In genomic region chr22:41469218-41469851, GRCh38 we compare ENCODE assay signal across 1 cellular context.
TF ChIP-seq lines count a peak whose summit lies in the region.

No MANE protein-coding gene starts in this region.

TF ChIP-seq in HepG2, 621 proteins besides CTCF, POLR2A, EP300 and RAD21 (continued from another document and continues in another):
- no peak for TF ChIP-seq ZNF703 (CRISPR knock-in tag; IDR thresholded peaks at IDR 0.05; ENCODE audit: borderline replicate concordance)
- TF ChIP-seq ZNF674 (CRISPR knock-in tag; IDR thresholded peaks at IDR 0.05; ENCODE audit: low read depth), result 0 out of 2 replicates have a peak, but pooled peaks have one; percentile 48
- TF ChIP-seq ZNF567 (CRISPR knock-in tag; IDR thresholded peaks at IDR 0.05; ENCODE audit: borderline replicate concordance), result no peak
- TF ChIP-seq, protein P1, sequence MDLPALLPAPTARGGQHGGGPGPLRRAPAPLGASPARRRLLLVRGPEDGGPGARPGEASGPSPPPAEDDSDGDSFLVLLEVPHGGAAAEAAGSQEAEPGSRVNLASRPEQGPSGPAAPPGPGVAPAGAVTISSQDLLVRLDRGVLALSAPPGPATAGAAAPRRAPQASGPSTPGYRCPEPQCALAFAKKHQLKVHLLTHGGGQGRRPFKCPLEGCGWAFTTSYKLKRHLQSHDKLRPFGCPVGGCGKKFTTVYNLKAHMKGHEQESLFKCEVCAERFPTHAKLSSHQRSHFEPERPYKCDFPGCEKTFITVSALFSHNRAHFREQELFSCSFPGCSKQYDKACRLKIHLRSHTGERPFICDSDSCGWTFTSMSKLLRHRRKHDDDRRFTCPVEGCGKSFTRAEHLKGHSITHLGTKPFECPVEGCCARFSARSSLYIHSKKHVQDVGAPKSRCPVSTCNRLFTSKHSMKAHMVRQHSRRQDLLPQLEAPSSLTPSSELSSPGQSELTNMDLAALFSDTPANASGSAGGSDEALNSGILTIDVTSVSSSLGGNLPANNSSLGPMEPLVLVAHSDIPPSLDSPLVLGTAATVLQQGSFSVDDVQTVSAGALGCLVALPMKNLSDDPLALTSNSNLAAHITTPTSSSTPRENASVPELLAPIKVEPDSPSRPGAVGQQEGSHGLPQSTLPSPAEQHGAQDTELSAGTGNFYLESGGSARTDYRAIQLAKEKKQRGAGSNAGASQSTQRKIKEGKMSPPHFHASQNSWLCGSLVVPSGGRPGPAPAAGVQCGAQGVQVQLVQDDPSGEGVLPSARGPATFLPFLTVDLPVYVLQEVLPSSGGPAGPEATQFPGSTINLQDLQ (CRISPR knock-in tag; IDR thresholded peaks at IDR 0.05), result no peak; the same call in 1 of the 2 replicates
- TF ChIP-seq, protein P2, sequence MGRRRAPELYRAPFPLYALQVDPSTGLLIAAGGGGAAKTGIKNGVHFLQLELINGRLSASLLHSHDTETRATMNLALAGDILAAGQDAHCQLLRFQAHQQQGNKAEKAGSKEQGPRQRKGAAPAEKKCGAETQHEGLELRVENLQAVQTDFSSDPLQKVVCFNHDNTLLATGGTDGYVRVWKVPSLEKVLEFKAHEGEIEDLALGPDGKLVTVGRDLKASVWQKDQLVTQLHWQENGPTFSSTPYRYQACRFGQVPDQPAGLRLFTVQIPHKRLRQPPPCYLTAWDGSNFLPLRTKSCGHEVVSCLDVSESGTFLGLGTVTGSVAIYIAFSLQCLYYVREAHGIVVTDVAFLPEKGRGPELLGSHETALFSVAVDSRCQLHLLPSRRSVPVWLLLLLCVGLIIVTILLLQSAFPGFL (CRISPR knock-in tag; IDR thresholded peaks at IDR 0.05), result no peak
- TF ChIP-seq NFIB (CRISPR knock-in tag; IDR thresholded peaks at IDR 0.05; ENCODE audit: borderline replicate concordance), result no peak
- no peak for TF ChIP-seq GATA4 (IDR thresholded peaks at IDR 0.05; ENCODE audit: borderline replicate concordance, low read depth)
- peak; percentile 38; the same call in 1 of the 2 replicates for TF ChIP-seq ZNF879 (CRISPR knock-in tag; IDR thresholded peaks at IDR 0.05)
- TF ChIP-seq ZNF124 (CRISPR knock-in tag; IDR thresholded peaks at IDR 0.05), result no peak
- peak; percentile 55; the same call in 1 of the 2 replicates for TF ChIP-seq ZNF691 (CRISPR knock-in tag; IDR thresholded peaks at IDR 0.05; ENCODE audit: borderline replicate concordance, low read depth)
- 0 out of 2 replicates have a peak, but pooled peaks have one; percentile 0 for TF ChIP-seq ZBTB33 (CRISPR knock-in tag; IDR thresholded peaks at IDR 0.05)
- TF ChIP-seq SUZ12 (IDR thresholded peaks at IDR 0.05; ENCODE audit: low read depth, low read length), result no peak
- TF ChIP-seq TBX2 (CRISPR knock-in tag; IDR thresholded peaks at IDR 0.05; ENCODE audit: borderline replicate concordance), result no peak; the same call in none of the 2 replicates
- peak; percentile 43; the same call in 1 of the 2 replicates for TF ChIP-seq ZNF704 (CRISPR knock-in tag; IDR thresholded peaks at IDR 0.05; ENCODE audit: borderline replicate concordance)
- TF ChIP-seq, protein P3, sequence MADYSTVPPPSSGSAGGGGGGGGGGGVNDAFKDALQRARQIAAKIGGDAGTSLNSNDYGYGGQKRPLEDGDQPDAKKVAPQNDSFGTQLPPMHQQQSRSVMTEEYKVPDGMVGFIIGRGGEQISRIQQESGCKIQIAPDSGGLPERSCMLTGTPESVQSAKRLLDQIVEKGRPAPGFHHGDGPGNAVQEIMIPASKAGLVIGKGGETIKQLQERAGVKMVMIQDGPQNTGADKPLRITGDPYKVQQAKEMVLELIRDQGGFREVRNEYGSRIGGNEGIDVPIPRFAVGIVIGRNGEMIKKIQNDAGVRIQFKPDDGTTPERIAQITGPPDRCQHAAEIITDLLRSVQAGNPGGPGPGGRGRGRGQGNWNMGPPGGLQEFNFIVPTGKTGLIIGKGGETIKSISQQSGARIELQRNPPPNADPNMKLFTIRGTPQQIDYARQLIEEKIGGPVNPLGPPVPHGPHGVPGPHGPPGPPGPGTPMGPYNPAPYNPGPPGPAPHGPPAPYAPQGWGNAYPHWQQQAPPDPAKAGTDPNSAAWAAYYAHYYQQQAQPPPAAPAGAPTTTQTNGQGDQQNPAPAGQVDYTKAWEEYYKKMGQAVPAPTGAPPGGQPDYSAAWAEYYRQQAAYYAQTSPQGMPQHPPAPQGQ (CRISPR knock-in tag; IDR thresholded peaks at IDR 0.05; ENCODE audit: borderline replicate concordance), result no peak
- no peak for TF ChIP-seq PHF21A (CRISPR knock-in tag; IDR thresholded peaks at IDR 0.05)
- TF ChIP-seq ZNF629 (CRISPR knock-in tag; conservative IDR thresholded peaks at IDR 0.05), result no peak
- no peak for TF ChIP-seq JUNB (CRISPR knock-in tag; IDR thresholded peaks at IDR 0.05; ENCODE audit: borderline replicate concordance)
- 0 out of 2 replicates have a peak, but pooled peaks have one; percentile 10 for TF ChIP-seq ZNF639 (CRISPR knock-in tag; conservative IDR thresholded peaks at IDR 0.05)
- no peak; the same call in 1 of the 2 replicates for TF ChIP-seq STAT5B (CRISPR knock-in tag; IDR thresholded peaks at IDR 0.05)
- TF ChIP-seq HNF4A (CRISPR knock-in tag; IDR thresholded peaks at IDR 0.05), result peak; percentile 7; the same call in 1 of the 2 replicates
- TF ChIP-seq, protein P4, sequence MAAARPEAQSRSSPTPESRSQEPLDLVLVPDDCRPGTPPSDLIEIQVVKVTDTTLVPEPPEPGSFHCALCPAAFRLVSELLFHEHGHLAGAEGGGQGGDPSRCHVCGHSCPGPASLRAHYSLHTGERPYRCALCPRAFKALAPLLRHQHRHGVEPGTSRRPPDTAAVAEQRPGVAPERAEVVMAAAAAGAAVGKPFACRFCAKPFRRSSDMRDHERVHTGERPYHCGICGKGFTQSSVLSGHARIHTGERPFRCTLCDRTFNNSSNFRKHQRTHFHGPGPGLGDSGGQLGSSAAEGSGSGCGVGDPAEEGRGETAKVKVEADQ (CRISPR knock-in tag; IDR thresholded peaks at IDR 0.05; ENCODE audit: borderline replicate concordance), result no peak
- TF ChIP-seq SIX4 (CRISPR knock-in tag; IDR thresholded peaks at IDR 0.05), result no peak
- TF ChIP-seq AKAP8 (CRISPR knock-in tag; IDR thresholded peaks at IDR 0.05), result no peak
- TF ChIP-seq ZSCAN9 (CRISPR knock-in tag; IDR thresholded peaks at IDR 0.05; ENCODE audit: borderline replicate concordance), result no peak
- 0 out of 2 replicates have a peak, but pooled peaks have one; percentile 35 for TF ChIP-seq IRF1 (CRISPR knock-in tag; IDR thresholded peaks at IDR 0.05; ENCODE audit: low read depth)
- TF ChIP-seq, protein P5, sequence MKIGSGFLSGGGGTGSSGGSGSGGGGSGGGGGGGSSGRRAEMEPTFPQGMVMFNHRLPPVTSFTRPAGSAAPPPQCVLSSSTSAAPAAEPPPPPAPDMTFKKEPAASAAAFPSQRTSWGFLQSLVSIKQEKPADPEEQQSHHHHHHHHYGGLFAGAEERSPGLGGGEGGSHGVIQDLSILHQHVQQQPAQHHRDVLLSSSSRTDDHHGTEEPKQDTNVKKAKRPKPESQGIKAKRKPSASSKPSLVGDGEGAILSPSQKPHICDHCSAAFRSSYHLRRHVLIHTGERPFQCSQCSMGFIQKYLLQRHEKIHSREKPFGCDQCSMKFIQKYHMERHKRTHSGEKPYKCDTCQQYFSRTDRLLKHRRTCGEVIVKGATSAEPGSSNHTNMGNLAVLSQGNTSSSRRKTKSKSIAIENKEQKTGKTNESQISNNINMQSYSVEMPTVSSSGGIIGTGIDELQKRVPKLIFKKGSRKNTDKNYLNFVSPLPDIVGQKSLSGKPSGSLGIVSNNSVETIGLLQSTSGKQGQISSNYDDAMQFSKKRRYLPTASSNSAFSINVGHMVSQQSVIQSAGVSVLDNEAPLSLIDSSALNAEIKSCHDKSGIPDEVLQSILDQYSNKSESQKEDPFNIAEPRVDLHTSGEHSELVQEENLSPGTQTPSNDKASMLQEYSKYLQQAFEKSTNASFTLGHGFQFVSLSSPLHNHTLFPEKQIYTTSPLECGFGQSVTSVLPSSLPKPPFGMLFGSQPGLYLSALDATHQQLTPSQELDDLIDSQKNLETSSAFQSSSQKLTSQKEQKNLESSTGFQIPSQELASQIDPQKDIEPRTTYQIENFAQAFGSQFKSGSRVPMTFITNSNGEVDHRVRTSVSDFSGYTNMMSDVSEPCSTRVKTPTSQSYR (CRISPR knock-in tag; IDR thresholded peaks at IDR 0.05; ENCODE audit: borderline replicate concordance), result no peak
- TF ChIP-seq HNF4G (IDR thresholded peaks at IDR 0.05; ENCODE audit: borderline replicate concordance, low read depth, low read length), result no peak
- no peak for TF ChIP-seq HNF4G (CRISPR knock-in tag; IDR thresholded peaks at IDR 0.05; ENCODE audit: borderline replicate concordance, low read depth)
- peak; percentile 98 for TF ChIP-seq KDM5A (IDR thresholded peaks at IDR 0.05; ENCODE audit: borderline replicate concordance, low read length)
- TF ChIP-seq ESRRA (CRISPR knock-in tag; IDR thresholded peaks at IDR 0.05; ENCODE audit: low read depth), result peak; percentile 84
- TF ChIP-seq FOXA3 (CRISPR knock-in tag; IDR thresholded peaks at IDR 0.05), result no peak
- 0 out of 2 replicates have a peak, but pooled peaks have one; percentile 25 for TF ChIP-seq ZNF441 (CRISPR knock-in tag; IDR thresholded peaks at IDR 0.05; ENCODE audit: borderline replicate concordance)
- TF ChIP-seq NFKB2 (CRISPR knock-in tag; IDR thresholded peaks at IDR 0.05; ENCODE audit: borderline replicate concordance), result no peak
- TF ChIP-seq ZNF550 (CRISPR knock-in tag; IDR thresholded peaks at IDR 0.05; ENCODE audit: borderline replicate concordance), result no peak
- no peak for TF ChIP-seq PRPF4 (IDR thresholded peaks at IDR 0.05; ENCODE audit: low read depth, low read length, poor library complexity, severe bottlenecking)
- no peak for TF ChIP-seq NR2F1 (CRISPR knock-in tag; IDR thresholded peaks at IDR 0.05)
- peak; percentile 20; the same call in 1 of the 2 replicates for TF ChIP-seq NR1H2 (CRISPR knock-in tag; IDR thresholded peaks at IDR 0.05; ENCODE audit: borderline replicate concordance, low read depth)
- no peak for TF ChIP-seq KDM2A (CRISPR knock-in tag; IDR thresholded peaks at IDR 0.05; ENCODE audit: borderline replicate concordance, low read depth)
- TF ChIP-seq NFE2 (CRISPR knock-in tag; IDR thresholded peaks at IDR 0.05), result no peak
- peak; percentile 33; the same call in 1 of the 2 replicates for TF ChIP-seq GMEB1 (CRISPR knock-in tag; IDR thresholded peaks at IDR 0.05; ENCODE audit: borderline replicate concordance)
- TF ChIP-seq ZNF678 (CRISPR knock-in tag; IDR thresholded peaks at IDR 0.05), result 0 out of 2 replicates have a peak, but pooled peaks have one; percentile 69
- 0 out of 2 replicates have a peak, but pooled peaks have one; percentile 53 for TF ChIP-seq ZNF446 (CRISPR knock-in tag; IDR thresholded peaks at IDR 0.05)
- TF ChIP-seq ZNF101 (CRISPR knock-in tag; IDR thresholded peaks at IDR 0.05; ENCODE audit: borderline replicate concordance, low read depth), result no peak
